ENCODE assay signal across 13 cellular contexts in the genomic region with DNA sequence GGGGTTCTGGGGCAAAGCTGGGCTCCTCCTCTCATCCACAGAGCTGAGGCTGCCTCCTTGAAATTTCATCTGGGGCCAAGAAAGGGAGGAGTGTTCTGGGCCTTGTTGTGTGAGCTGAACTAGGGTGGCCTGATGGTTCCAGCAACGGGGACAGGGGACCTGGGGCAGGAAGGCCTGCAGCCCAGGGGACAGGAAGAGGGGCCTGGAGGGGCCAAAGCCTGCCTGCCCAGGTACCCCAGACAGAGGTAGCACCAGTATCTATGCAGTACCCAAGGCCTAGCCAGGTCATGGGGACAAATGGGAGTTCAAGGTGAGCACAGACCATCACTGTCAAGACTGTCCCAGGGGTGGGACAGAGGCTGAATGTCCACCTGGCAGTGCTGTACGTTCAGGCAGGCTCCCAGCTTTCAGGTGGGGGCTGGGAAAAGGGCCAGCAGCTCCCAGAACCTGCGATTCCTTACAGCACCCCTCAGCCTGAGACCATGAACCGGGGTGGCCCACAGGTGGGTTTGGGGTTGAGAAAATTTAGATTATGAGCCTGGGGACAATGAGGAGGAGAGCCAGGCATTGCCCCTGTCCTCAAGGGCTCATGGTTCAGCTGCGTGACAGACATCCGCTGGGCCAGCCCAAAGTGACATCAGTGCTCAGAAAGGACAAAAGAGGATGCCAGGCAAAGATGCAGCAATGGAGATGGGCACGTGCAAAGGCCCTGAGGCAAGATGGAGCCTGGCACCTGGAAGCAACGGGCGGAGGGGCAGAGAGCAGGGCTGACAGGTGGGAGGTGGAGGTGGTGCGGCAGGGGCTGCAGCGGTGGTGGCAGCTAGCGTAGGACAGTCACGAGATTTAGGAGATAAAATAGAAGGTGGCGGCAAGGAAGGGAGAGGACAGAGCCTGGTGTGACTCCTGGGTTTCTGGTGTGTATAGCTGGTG. TPM values are rescaled to one million over a fixed set of nuclear protein-coding genes. Genes with fewer than 3 reads are reported as not detected.
A peak's percentile ranks its signal among the peaks of the same experiment; 100 is the strongest.
DNase-seq lines count a peak whose midpoint lies in the region; ATAC-seq and TF ChIP-seq lines count a peak whose summit lies in the region.
"Had no signal": no experiment of that assay in that cellular context is flagged by ENCODE, and none has a peak within 500 bp of the region (broad histone marks: within the 10 kb centered on the region; RNA-seq: fewer than 3 reads in every experiment).

No MANE protein-coding gene starts in this region.

- POLR2A ChIA-PET in CD4-positive, alpha-beta T cell (lab: Charles Lee) = interaction anchor here (0.6 to 3.1 kb wide), 4 partner anchors 10 to 47 kb away, joined by 3 to 35 read pairs (median 10); a partner anchor contains a TSS
- POLR2A ChIA-PET in HEK293 (lab: Yijun Ruan, JAX) = interaction anchor here (0.6 to 1.2 kb wide), 3 partner anchors 11 to 160 kb away, joined by 3 read pairs; no protein-coding TSS in a partner anchor

- H3K4me1 Mint-ChIP-seq in CD4-positive, alpha-beta T cell (ENCODE audit: low read depth) = peaks cover 54% of the 10 kb centered on the region
- peaks cover 69% of the 10 kb centered on the region for H3K4me1 Mint-ChIP-seq in activated naive CD8-positive, alpha-beta T cell treated with anti-CD3 and anti-CD28 coated beads for 36 hours
- peaks cover 65 to 72% of the 10 kb centered on the region in 2 donors for H3K4me1 Mint-ChIP-seq in natural killer cell treated with Interleukin-12 subunit alpha and Interleukin-12 subunit beta and Interleukin-15 and Interleukin-18, amount 100 ng/mL, for 72 hours (ENCODE audit: low read depth in 2 of 2)

- peak in 1 of 10 experiments; percentile 27 for DNase-seq in CD4-positive, alpha-beta T cell
- DNase-seq in activated naive CD8-positive, alpha-beta T cell treated with anti-CD3 and anti-CD28 coated beads for 36 hours = no peak
- no peak for DNase-seq in natural killer cell treated with Interleukin-12 subunit alpha and Interleukin-12 subunit beta and Interleukin-15 and Interleukin-18, amount 100 ng/mL, for 72 hours (ENCODE audit: low spot score)
- DNase-seq in SW480 (ENCODE audit: low spot score) (no peak), NCI-H526 (lab: John Stamatoyannopoulos, UW) (no peak)
- DNase-seq: Calu3, glutamatergic neuron, NCI-H1694 had no signal

- no peak overlapping the region for H3K4me3 ChIP-seq in HEK293 (ENCODE audit: low read depth, low read length)
- H3K4me3 ChIP-seq: ascending aorta, prostate gland had no signal

- peak overlapping the region; percentile 42 for H3K4me3 Mint-ChIP-seq in CD4-positive, alpha-beta T cell
- H3K4me3 Mint-ChIP-seq in activated naive CD8-positive, alpha-beta T cell treated with anti-CD3 and anti-CD28 coated beads for 36 hours = peak overlapping the region; percentile 68
- H3K4me3 Mint-ChIP-seq in natural killer cell treated with Interleukin-12 subunit alpha and Interleukin-12 subunit beta and Interleukin-15 and Interleukin-18, amount 100 ng/mL, for 72 hours = peak overlapping the region; percentile 97

- H3K4me1 ChIP-seq in HEK293 (ENCODE audit: control insufficient read depth, insufficient read depth, low read length) = no peaks in the 10 kb centered on the region
- H3K4me1 ChIP-seq: ascending aorta, prostate gland had no signal

- peak overlapping the region; percentile 93 for H3K27ac Mint-ChIP-seq in CD4-positive, alpha-beta T cell
- peak overlapping the region; percentile 100 for H3K27ac Mint-ChIP-seq in activated naive CD8-positive, alpha-beta T cell treated with anti-CD3 and anti-CD28 coated beads for 36 hours
- H3K27ac Mint-ChIP-seq in natural killer cell treated with Interleukin-12 subunit alpha and Interleukin-12 subunit beta and Interleukin-15 and Interleukin-18, amount 100 ng/mL, for 72 hours = peak overlapping the region; percentile 100

- intact Hi-C loops in CD4-positive, alpha-beta T cell (cut with DNase I, micrococcal nuclease) = loop anchor here (2.0 to 5.0 kb wide), 2 partner anchors 48 to 121 kb away; no protein-coding TSS in a partner anchor

- no peaks in the 10 kb centered on the region for H3K36me3 ChIP-seq in HEK293 (ENCODE audit: control insufficient read depth in 2 of 2, insufficient read depth in 1 of 2, low read length in 2 of 2)
- H3K36me3 ChIP-seq: prostate gland had no signal

- H3K27me3 ChIP-seq in CD4-positive, alpha-beta T cell (ENCODE audit: control insufficient read depth, insufficient read depth, low read length) = no peaks in the 10 kb centered on the region
- H3K27me3 ChIP-seq: ascending aorta had no signal

- no peak for TF ChIP-seq CTCF in CD4-positive, alpha-beta T cell (IDR thresholded peaks at IDR 0.05)
- TF ChIP-seq CTCF in HEK293 (tag by site-specific recombination; IDR thresholded peaks at IDR 0.05) = no peak

- CTCF ChIA-PET in CD4-positive, alpha-beta T cell (lab: Charles Lee) = interaction anchor here (0.8 to 4.8 kb wide), 12 partner anchors 9 to 119 kb away, joined by 3 to 30 read pairs (median 4); a partner anchor contains a TSS
- CTCF ChIA-PET in HEK293 (lab: Yijun Ruan, JAX) = interaction anchor here (0.5 to 4.3 kb wide), 22 partner anchors 9 to 885 kb away, joined by 3 to 32 read pairs (median 4); a partner anchor contains a TSS

- no peaks in the 10 kb centered on the region for H3K9me3 ChIP-seq in CD4-positive, alpha-beta T cell (ENCODE audit: control insufficient read depth, low read length)
- H3K9me3 ChIP-seq in HEK293 (ENCODE audit: control insufficient read depth, insufficient read depth, low read depth, low read length) = no peaks in the 10 kb centered on the region
- H3K9me3 ChIP-seq: ascending aorta, prostate gland had no signal

- H3K27ac ChIP-seq in CD4-positive, alpha-beta T cell (ENCODE audit: low read depth, low read length) = peak overlapping the region; percentile 63
- H3K27ac ChIP-seq in HEK293 (ENCODE audit: extremely low read depth, low read depth, low read length) = no peak overlapping the region
- H3K27ac ChIP-seq: prostate gland had no signal

- no peaks in the 10 kb centered on the region for H3K27me3 Mint-ChIP-seq in CD4-positive, alpha-beta T cell
- H3K27me3 Mint-ChIP-seq in activated naive CD8-positive, alpha-beta T cell treated with anti-CD3 and anti-CD28 coated beads for 36 hours = no peaks in the 10 kb centered on the region
- H3K27me3 Mint-ChIP-seq in natural killer cell treated with Interleukin-12 subunit alpha and Interleukin-12 subunit beta and Interleukin-15 and Interleukin-18, amount 100 ng/mL, for 72 hours = no peaks in the 10 kb centered on the region

- H3K36me3 Mint-ChIP-seq in CD4-positive, alpha-beta T cell (ENCODE audit: low read depth) = peaks cover 68% of the 10 kb centered on the region
- H3K36me3 Mint-ChIP-seq in activated naive CD8-positive, alpha-beta T cell treated with anti-CD3 and anti-CD28 coated beads for 36 hours = peaks cover 32% of the 10 kb centered on the region
- peaks cover 4% of the 10 kb centered on the region for H3K36me3 Mint-ChIP-seq in natural killer cell treated with Interleukin-12 subunit alpha and Interleukin-12 subunit beta and Interleukin-15 and Interleukin-18, amount 100 ng/mL, for 72 hours

- no peak for ATAC-seq in CD4-positive, alpha-beta T cell (ENCODE audit: poor library complexity)
- ATAC-seq in natural killer cell treated with Interleukin-12 subunit alpha and Interleukin-12 subunit beta and Interleukin-15 and Interleukin-18, amount 100 ng/mL, for 72 hours = no peak
- ATAC-seq in GM21390 (IDR thresholded peaks at IDR 0.05; ENCODE audit: unreplicated experiment) = no peak

- no peaks in the 10 kb centered on the region for H3K9me3 Mint-ChIP-seq in CD4-positive, alpha-beta T cell
- H3K9me3 Mint-ChIP-seq in activated naive CD8-positive, alpha-beta T cell treated with anti-CD3 and anti-CD28 coated beads for 36 hours = no peaks in the 10 kb centered on the region
- no peaks in the 10 kb centered on the region for H3K9me3 Mint-ChIP-seq in natural killer cell treated with Interleukin-12 subunit alpha and Interleukin-12 subunit beta and Interleukin-15 and Interleukin-18, amount 100 ng/mL, for 72 hours

TF ChIP-seq in HEK293, 187 proteins besides CTCF, POLR2A, EP300 and RAD21:
- TF ChIP-seq, protein P1, sequence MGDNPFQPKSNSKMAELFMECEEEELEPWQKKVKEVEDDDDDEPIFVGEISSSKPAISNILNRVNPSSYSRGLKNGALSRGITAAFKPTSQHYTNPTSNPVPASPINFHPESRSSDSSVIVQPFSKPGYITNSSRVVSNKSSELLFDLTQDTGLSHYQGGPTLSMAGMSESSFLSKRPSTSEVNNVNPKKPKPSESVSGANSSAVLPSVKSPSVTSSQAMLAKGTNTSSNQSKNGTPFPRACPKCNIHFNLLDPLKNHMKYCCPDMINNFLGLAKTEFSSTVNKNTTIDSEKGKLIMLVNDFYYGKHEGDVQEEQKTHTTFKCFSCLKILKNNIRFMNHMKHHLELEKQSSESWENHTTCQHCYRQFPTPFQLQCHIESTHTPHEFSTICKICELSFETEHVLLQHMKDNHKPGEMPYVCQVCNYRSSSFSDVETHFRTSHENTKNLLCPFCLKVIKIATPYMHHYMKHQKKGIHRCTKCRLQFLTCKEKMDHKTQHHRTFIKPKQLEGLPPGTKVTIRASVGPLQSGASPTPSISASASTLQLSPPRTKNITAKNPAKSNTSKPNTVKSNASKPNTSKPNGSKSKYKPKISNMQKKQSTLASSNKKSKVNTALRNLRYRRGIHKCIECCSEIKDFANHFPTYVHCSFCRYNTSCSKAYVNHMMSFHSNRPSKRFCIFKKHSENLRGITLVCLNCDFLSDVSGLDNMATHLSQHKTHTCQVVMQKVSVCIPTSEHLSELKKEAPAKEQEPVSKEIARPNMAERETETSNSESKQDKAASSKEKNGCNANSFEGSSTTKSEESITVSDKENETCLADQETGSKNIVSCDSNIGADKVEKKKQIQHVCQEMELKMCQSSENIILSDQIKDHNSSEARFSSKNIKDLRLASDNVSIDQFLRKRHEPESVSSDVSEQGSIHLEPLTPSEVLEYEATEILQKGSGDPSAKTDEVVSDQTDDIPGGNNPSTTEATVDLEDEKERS (tag by site-specific recombination; IDR thresholded peaks at IDR 0.05) = no peak
- TF ChIP-seq ZNF623 (tag by site-specific recombination; IDR thresholded peaks at IDR 0.05) = peak; percentile 98

RNA-seq across cellular contexts. Expression of a gene that starts 28.0 kb away (rescaled TPM):
- total RNA-seq in CD4-positive, alpha-beta T cell = 10 to 100 TPM; 79.4 to 82.7 TPM
- total RNA-seq in activated naive CD8-positive, alpha-beta T cell treated with anti-CD3 and anti-CD28 coated beads for 36 hours = 10 to 100 TPM; 93.4 to 94.5 TPM
- total RNA-seq in natural killer cell treated with Interleukin-12 subunit alpha and Interleukin-12 subunit beta and Interleukin-15 and Interleukin-18, amount 100 ng/mL, for 72 hours = 100 to 1,000 TPM; 161 to 167 TPM
- total RNA-seq: Calu3, SK-MEL-5 had no signal

RNA-seq across cellular contexts. Expression of a gene that starts 48.0 kb away (rescaled TPM):
- 10 to 100 TPM; 14.7 to 15.5 TPM for total RNA-seq in CD4-positive, alpha-beta T cell
- total RNA-seq in activated naive CD8-positive, alpha-beta T cell treated with anti-CD3 and anti-CD28 coated beads for 36 hours = 10 to 100 TPM; 40.6 to 43.1 TPM
- 10 to 100 TPM; 49.3 to 54.9 TPM for total RNA-seq in natural killer cell treated with Interleukin-12 subunit alpha and Interleukin-12 subunit beta and Interleukin-15 and Interleukin-18, amount 100 ng/mL, for 72 hours

Comparison
In these comparisons a context has a peak if more than half of its experiments do, and no peak if none do; other contexts are left out.
1. H3K4me3 Mint-ChIP-seq: peak in every context shown above with its lines; median percentile 97 in natural killer cell treated with Interleukin-12 subunit alpha and Interleukin-12 subunit beta and Interleukin-15 and Interleukin-18, amount 100 ng/mL, for 72 hours; 68 in activated naive CD8-positive, alpha-beta T cell treated with anti-CD3 and anti-CD28 coated beads for 36 hours; 42 in CD4-positive, alpha-beta T cell.